In the genomic region with DNA sequence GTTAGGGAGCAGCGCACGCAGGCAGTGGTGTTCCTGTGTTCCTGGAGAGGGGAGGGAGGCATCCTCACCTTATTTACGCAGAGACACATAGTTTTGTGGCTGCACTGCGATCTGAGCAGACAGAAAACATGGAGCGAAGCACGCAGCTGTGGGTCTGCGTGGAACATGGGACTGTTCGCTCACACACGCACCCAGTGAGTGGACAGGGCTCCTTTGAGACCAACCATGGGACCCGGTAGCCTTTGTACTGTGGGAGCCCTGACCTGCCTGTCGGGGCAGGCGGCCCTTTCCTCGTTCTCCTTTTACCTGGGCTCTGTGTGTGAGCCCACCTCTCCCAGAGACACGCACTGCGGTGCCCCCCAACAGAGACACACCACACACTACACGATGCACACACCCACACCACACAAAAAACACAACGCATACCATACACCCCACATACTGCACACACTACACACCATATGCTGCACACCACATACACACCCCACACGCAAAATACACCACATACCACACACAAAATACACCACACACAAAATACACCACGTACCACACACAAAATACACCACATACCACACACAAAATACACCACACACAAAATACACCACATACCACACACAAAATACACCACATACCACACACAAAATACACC, we compare ENCODE assay signal across 21 cellular contexts.
A peak's percentile ranks its signal among the peaks of the same experiment; 100 is the strongest.
DNase-seq lines count a peak whose midpoint lies in the region; ATAC-seq, FAIRE-seq and TF ChIP-seq lines count a peak whose summit lies in the region.
"Had no signal": no experiment of that assay in that cellular context is flagged by ENCODE, and none has a peak within 500 bp of the region (broad histone marks: within the 10 kb centered on the region; RNA-seq: fewer than 3 reads in every experiment).

No MANE protein-coding gene starts in this region.

- peaks cover 0 to 2% of the 10 kb centered on the region in 2 experiments; a peak in 2 of 5 replicates for H3K27me3 ChIP-seq in HepG2 (ENCODE audit: control insufficient read depth in 1 of 2, insufficient read depth in 2 of 2, low read length in 2 of 2)
- no peaks in the 10 kb centered on the region for H3K27me3 ChIP-seq in right lobe of liver
- no peaks in the 10 kb centered on the region for H3K27me3 ChIP-seq in body of pancreas
- H3K27me3 ChIP-seq: BE2C, thyroid gland had no signal

- H3K9me3 ChIP-seq in HepG2 (ENCODE audit: low read length): no peaks in the 10 kb centered on the region
- H3K9me3 ChIP-seq in right lobe of liver: no peaks in the 10 kb centered on the region
- peaks cover 0 to 4% of the 10 kb centered on the region in 2 donors for H3K9me3 ChIP-seq in kidney (ENCODE audit: control insufficient read depth in 1 of 2, low read length in 2 of 2)
- no peaks in the 10 kb centered on the region for H3K9me3 ChIP-seq in body of pancreas
- H3K9me3 ChIP-seq: esophagus muscularis mucosa, left ventricle myocardium inferior, thyroid gland had no signal

- H4K20me1 ChIP-seq in HepG2 (ENCODE audit: insufficient read depth, low read length): peaks cover 3% of the 10 kb centered on the region; the same call in 1 of the 2 replicates

- 70% methylated on average over 18 of the region's 19 CpGs for WGBS in HepG2 (ENCODE audit: low lambda C conversion rate)
- 73% methylated on average over 3 of the region's 19 CpGs for WGBS in right lobe of liver (ENCODE audit: insufficient coverage, low coverage, low lambda C conversion rate, missing lambda C conversion rate)
- 67 to 74% methylated on average over 19 of the region's 19 CpGs for WGBS in body of pancreas, 2 donors

- H3K4me1 ChIP-seq in HepG2 (ENCODE audit: insufficient read depth, low read length) (peaks cover 39% of the 10 kb centered on the region), right lobe of liver (no peaks in the 10 kb centered on the region), kidney (ENCODE audit: control insufficient read depth in 1 of 2, insufficient read depth in 1 of 2, low read depth in 1 of 2, low read length in 2 of 2) (no peaks in the 10 kb centered on the region), body of pancreas (peaks cover 4% of the 10 kb centered on the region)
- H3K4me1 ChIP-seq: BE2C, Caco-2, left ventricle myocardium inferior, thyroid gland had no signal

- no peak for TF ChIP-seq RAD21 in HepG2 (CRISPR knock-in tag; IDR thresholded peaks at IDR 0.05)

- TF ChIP-seq EP300 in HepG2 (IDR thresholded peaks at IDR 0.05; ENCODE audit: low read depth in 2 of 2, low read length in 2 of 2): no peak
- TF ChIP-seq EP300 in HepG2 (CRISPR knock-in tag; IDR thresholded peaks at IDR 0.05; ENCODE audit: borderline replicate concordance): no peak

- TF ChIP-seq POLR2A in HepG2 (IDR thresholded peaks at IDR 0.05; ENCODE audit: insufficient read depth in 1 of 2, low read depth in 2 of 2, low read length in 2 of 2): no peak
- TF ChIP-seq POLR2A in right lobe of liver (IDR thresholded peaks at IDR 0.05): no peak
- TF ChIP-seq POLR2A in body of pancreas (IDR thresholded peaks at IDR 0.05): no peak

- H3K9ac ChIP-seq in HepG2 (ENCODE audit: insufficient read depth, low read depth, low read length): no peak overlapping the region
- H3K9ac ChIP-seq in kidney (ENCODE audit: low read length in 2 of 2): no peak overlapping the region

- FAIRE-seq in HepG2 (lab: Jason Lieb, UNC) (no peak), kidney (lab: Jason Lieb, UNC) (no peak)
- FAIRE-seq: GM12878, GM19239 had no signal

- H3K79me2 ChIP-seq in HepG2 (ENCODE audit: insufficient read depth, low read length): no peaks in the 10 kb centered on the region

- TF ChIP-seq CTCF in HepG2 (CRISPR knock-in tag; IDR thresholded peaks at IDR 0.05): no peak
- TF ChIP-seq CTCF in right lobe of liver (IDR thresholded peaks at IDR 0.05): no peak
- TF ChIP-seq CTCF in kidney (IDR thresholded peaks at IDR 0.05; ENCODE audit: borderline replicate concordance, extremely low read depth, insufficient read depth): no peak
- TF ChIP-seq CTCF in body of pancreas (IDR thresholded peaks at IDR 0.05): no peak

- H3K36me3 ChIP-seq in HepG2 (replicated peaks in 1 of 2; ENCODE audit: control insufficient read depth in 1 of 2, insufficient read depth in 2 of 2, low read length in 2 of 2): no peaks in the 10 kb centered on the region
- no peaks in the 10 kb centered on the region for H3K36me3 ChIP-seq in right lobe of liver
- H3K36me3 ChIP-seq in kidney (ENCODE audit: control insufficient read depth in 1 of 2, insufficient read depth in 2 of 2, low read length in 2 of 2): no peaks in the 10 kb centered on the region
- H3K36me3 ChIP-seq in body of pancreas (replicated peaks in 1 of 2; ENCODE audit: insufficient read depth in 1 of 2, low read depth in 2 of 2): no peaks in the 10 kb centered on the region
- H3K36me3 ChIP-seq: BE2C, esophagus muscularis mucosa, left ventricle myocardium inferior, thyroid gland had no signal

- in situ Hi-C loops in HepG2 (cut with HindIII; ENCODE audit: extremely low pct_ligation_motif_present, low pct_unique_long_range_greater_than_20kb): no loop called here

- POLR2A ChIA-PET in HepG2 (lab: Yijun Ruan, JAX): no interaction called here

- H2AFZ ChIP-seq in HepG2 (ENCODE audit: low read length): no peak overlapping the region

- CTCF ChIA-PET in HepG2 (lab: Yijun Ruan, JAX; ENCODE audit: low intra/inter-chr PET ratio, low total read pairs): no interaction called here

- DNase-seq in HepG2 (ENCODE audit: low spot score) (no peak), right lobe of liver (no peak), NCI-H69 (lab: John Stamatoyannopoulos, UW) (peak; percentile 10), kidney (peak; percentile 27), body of pancreas (no peak), NCI-H187 treated with DMSO at 0.1 percent for 48 hours (lab: John Stamatoyannopoulos, UW) (no peak)
- DNase-seq: amniotic stem cell, BE2C, Caco-2, GDM1, GOT3, Kasumi-1, left ventricle myocardium inferior, NCI-H1417 treated with DMSO at 0.1 percent for 48 hours, NCI-H226, thyroid gland had no signal

- H3K27ac ChIP-seq in HepG2 (ENCODE audit: extremely low read length, insufficient read depth, low read length) (no peak overlapping the region), right lobe of liver (no peak overlapping the region), kidney (ENCODE audit: low read depth in 2 of 2, low read length in 2 of 2) (no peak overlapping the region), body of pancreas (no peak overlapping the region)
- H3K27ac ChIP-seq: esophagus muscularis mucosa, left ventricle myocardium inferior, thyroid gland, VCaP had no signal

- ATAC-seq in HepG2 (peak; percentile 6; the same call in 1 of the 3 replicates), right lobe of liver (no peak), body of pancreas (no peak), GM19324 (IDR thresholded peaks at IDR 0.05; ENCODE audit: low FRiP score, unreplicated experiment) (no peak)
- ATAC-seq: GM12878 had no signal

- no peak overlapping the region for H3K4me2 ChIP-seq in HepG2 (ENCODE audit: low read depth, low read length)

- BruUV-seq in HepG2 (replicated peaks; lab: Mats Ljungman, UMichigan): no TSS peak

- intact Hi-C loops in HepG2 (cut with micrococcal nuclease; ENCODE audit: unreplicated experiment) (no loop called here), right lobe of liver (cut with DNase I) (no loop called here), kidney (cut with DNase I) (no loop called here), body of pancreas (cut with DNase I) (loop anchor here (10.0 kb wide), 1 partner anchor 723 kb away; no protein-coding TSS in a partner anchor)

- H3K4me3 ChIP-seq in HepG2 (replicated peaks in 1 of 3; ENCODE audit: insufficient read depth in 1 of 3, low read depth in 2 of 3, low read length in 3 of 3) (no peak overlapping the region), right lobe of liver (no peak overlapping the region), kidney (ENCODE audit: low read length in 2 of 2) (no peak overlapping the region), body of pancreas (no peak overlapping the region)
- H3K4me3 ChIP-seq: esophagus muscularis mucosa, GM12878, left ventricle myocardium inferior, thyroid gland had no signal

TF ChIP-seq in HepG2, 621 proteins besides CTCF, POLR2A, EP300 and RAD21 (continues in another document):
- TF ChIP-seq, protein P1, sequence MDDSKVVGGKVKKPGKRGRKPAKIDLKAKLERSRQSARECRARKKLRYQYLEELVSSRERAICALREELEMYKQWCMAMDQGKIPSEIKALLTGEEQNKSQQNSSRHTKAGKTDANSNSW (CRISPR knock-in tag; IDR thresholded peaks at IDR 0.05; ENCODE audit: borderline replicate concordance): no peak

Comparison
In these comparisons a context has a peak if more than half of its experiments do, and no peak if none do; other contexts are left out.
1. DNase-seq: peak in NCI-H69 (single experiment) and kidney (single experiment); none in HepG2 (single experiment), right lobe of liver (0 of 3), body of pancreas (0 of 4) and NCI-H187 treated with DMSO at 0.1 percent for 48 hours (single experiment).